Comparison of ENCODE assay signal across 1 cellular context in the genomic region with DNA sequence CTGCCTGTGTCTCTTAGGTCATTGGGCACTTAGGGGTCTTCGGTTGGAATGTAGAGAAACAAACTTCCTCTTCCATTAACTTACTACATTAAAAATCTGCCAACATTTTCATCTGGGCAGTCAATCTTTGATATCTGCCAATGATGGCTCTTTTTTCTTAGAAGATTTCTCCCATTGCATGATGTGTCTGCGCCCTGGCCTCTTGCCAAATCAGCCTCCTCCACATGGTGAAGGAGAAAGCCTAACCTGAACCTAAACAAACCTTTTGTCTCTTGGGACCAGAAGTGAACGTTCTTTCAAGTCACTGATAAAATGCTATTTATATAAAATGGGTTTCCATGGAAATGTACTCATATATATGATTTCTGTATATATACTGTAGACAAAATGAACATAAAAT.
TF ChIP-seq lines count a peak whose summit lies in the region.

No MANE protein-coding gene starts in this region.

TF ChIP-seq in HepG2, 621 proteins besides CTCF, POLR2A, EP300 and RAD21 (continued from another document):
- TF ChIP-seq, protein P1, sequence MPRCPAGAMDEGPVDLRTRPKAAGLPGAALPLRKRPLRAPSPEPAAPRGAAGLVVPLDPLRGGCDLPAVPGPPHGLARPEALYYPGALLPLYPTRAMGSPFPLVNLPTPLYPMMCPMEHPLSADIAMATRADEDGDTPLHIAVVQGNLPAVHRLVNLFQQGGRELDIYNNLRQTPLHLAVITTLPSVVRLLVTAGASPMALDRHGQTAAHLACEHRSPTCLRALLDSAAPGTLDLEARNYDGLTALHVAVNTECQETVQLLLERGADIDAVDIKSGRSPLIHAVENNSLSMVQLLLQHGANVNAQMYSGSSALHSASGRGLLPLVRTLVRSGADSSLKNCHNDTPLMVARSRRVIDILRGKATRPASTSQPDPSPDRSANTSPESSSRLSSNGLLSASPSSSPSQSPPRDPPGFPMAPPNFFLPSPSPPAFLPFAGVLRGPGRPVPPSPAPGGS (CRISPR knock-in tag; IDR thresholded peaks at IDR 0.05): no peak
- TF ChIP-seq PTBP1 (IDR thresholded peaks at IDR 0.05; ENCODE audit: low read depth, low read length, poor library complexity, severe bottlenecking): no peak
- no peak for TF ChIP-seq ZNF317 (CRISPR knock-in tag; IDR thresholded peaks at IDR 0.05)
- TF ChIP-seq HHEX (CRISPR knock-in tag; IDR thresholded peaks at IDR 0.05): no peak
- TF ChIP-seq, protein P2, sequence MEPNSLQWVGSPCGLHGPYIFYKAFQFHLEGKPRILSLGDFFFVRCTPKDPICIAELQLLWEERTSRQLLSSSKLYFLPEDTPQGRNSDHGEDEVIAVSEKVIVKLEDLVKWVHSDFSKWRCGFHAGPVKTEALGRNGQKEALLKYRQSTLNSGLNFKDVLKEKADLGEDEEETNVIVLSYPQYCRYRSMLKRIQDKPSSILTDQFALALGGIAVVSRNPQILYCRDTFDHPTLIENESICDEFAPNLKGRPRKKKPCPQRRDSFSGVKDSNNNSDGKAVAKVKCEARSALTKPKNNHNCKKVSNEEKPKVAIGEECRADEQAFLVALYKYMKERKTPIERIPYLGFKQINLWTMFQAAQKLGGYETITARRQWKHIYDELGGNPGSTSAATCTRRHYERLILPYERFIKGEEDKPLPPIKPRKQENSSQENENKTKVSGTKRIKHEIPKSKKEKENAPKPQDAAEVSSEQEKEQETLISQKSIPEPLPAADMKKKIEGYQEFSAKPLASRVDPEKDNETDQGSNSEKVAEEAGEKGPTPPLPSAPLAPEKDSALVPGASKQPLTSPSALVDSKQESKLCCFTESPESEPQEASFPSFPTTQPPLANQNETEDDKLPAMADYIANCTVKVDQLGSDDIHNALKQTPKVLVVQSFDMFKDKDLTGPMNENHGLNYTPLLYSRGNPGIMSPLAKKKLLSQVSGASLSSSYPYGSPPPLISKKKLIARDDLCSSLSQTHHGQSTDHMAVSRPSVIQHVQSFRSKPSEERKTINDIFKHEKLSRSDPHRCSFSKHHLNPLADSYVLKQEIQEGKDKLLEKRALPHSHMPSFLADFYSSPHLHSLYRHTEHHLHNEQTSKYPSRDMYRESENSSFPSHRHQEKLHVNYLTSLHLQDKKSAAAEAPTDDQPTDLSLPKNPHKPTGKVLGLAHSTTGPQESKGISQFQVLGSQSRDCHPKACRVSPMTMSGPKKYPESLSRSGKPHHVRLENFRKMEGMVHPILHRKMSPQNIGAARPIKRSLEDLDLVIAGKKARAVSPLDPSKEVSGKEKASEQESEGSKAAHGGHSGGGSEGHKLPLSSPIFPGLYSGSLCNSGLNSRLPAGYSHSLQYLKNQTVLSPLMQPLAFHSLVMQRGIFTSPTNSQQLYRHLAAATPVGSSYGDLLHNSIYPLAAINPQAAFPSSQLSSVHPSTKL (CRISPR knock-in tag; IDR thresholded peaks at IDR 0.05): no peak
- no peak for TF ChIP-seq SOX5 (CRISPR knock-in tag; IDR thresholded peaks at IDR 0.05; ENCODE audit: borderline replicate concordance)
- TF ChIP-seq, protein P3, sequence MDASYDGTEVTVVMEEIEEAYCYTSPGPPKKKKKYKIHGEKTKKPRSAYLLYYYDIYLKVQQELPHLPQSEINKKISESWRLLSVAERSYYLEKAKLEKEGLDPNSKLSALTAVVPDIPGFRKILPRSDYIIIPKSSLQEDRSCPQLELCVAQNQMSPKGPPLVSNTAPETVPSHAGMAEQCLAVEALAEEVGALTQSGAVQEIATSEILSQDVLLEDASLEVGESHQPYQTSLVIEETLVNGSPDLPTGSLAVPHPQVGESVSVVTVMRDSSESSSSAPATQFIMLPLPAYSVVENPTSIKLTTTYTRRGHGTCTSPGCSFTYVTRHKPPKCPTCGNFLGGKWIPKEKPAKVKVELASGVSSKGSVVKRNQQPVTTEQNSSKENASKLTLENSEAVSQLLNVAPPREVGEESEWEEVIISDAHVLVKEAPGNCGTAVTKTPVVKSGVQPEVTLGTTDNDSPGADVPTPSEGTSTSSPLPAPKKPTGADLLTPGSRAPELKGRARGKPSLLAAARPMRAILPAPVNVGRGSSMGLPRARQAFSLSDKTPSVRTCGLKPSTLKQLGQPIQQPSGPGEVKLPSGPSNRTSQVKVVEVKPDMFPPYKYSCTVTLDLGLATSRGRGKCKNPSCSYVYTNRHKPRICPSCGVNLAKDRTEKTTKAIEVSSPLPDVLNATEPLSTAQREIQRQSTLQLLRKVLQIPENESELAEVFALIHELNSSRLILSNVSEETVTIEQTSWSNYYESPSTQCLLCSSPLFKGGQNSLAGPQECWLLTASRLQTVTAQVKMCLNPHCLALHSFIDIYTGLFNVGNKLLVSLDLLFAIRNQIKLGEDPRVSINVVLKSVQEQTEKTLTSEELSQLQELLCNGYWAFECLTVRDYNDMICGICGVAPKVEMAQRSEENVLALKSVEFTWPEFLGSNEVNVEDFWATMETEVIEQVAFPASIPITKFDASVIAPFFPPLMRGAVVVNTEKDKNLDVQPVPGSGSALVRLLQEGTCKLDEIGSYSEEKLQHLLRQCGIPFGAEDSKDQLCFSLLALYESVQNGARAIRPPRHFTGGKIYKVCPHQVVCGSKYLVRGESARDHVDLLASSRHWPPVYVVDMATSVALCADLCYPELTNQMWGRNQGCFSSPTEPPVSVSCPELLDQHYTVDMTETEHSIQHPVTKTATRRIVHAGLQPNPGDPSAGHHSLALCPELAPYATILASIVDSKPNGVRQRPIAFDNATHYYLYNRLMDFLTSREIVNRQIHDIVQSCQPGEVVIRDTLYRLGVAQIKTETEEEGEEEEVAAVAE (CRISPR knock-in tag; IDR thresholded peaks at IDR 0.05; ENCODE audit: borderline replicate concordance): no peak
- TF ChIP-seq SMAD1 (CRISPR knock-in tag; IDR thresholded peaks at IDR 0.05; ENCODE audit: borderline replicate concordance, low read depth): no peak
- TF ChIP-seq ZNF230 (CRISPR knock-in tag; IDR thresholded peaks at IDR 0.05): no peak
- TF ChIP-seq, protein P4, sequence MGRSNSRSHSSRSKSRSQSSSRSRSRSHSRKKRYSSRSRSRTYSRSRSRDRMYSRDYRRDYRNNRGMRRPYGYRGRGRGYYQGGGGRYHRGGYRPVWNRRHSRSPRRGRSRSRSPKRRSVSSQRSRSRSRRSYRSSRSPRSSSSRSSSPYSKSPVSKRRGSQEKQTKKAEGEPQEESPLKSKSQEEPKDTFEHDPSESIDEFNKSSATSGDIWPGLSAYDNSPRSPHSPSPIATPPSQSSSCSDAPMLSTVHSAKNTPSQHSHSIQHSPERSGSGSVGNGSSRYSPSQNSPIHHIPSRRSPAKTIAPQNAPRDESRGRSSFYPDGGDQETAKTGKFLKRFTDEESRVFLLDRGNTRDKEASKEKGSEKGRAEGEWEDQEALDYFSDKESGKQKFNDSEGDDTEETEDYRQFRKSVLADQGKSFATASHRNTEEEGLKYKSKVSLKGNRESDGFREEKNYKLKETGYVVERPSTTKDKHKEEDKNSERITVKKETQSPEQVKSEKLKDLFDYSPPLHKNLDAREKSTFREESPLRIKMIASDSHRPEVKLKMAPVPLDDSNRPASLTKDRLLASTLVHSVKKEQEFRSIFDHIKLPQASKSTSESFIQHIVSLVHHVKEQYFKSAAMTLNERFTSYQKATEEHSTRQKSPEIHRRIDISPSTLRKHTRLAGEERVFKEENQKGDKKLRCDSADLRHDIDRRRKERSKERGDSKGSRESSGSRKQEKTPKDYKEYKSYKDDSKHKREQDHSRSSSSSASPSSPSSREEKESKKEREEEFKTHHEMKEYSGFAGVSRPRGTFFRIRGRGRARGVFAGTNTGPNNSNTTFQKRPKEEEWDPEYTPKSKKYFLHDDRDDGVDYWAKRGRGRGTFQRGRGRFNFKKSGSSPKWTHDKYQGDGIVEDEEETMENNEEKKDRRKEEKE (IDR thresholded peaks at IDR 0.05): no peak
- TF ChIP-seq, protein P5, sequence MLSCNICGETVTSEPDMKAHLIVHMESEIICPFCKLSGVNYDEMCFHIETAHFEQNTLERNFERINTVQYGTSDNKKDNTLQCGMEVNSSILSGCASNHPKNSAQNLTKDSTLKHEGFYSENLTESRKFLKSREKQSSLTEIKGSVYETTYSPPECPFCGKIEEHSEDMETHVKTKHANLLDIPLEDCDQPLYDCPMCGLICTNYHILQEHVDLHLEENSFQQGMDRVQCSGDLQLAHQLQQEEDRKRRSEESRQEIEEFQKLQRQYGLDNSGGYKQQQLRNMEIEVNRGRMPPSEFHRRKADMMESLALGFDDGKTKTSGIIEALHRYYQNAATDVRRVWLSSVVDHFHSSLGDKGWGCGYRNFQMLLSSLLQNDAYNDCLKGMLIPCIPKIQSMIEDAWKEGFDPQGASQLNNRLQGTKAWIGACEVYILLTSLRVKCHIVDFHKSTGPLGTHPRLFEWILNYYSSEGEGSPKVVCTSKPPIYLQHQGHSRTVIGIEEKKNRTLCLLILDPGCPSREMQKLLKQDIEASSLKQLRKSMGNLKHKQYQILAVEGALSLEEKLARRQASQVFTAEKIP (CRISPR knock-in tag; IDR thresholded peaks at IDR 0.05; ENCODE audit: borderline replicate concordance): no peak
- no peak for TF ChIP-seq REXO4 (CRISPR knock-in tag; IDR thresholded peaks at IDR 0.05; ENCODE audit: borderline replicate concordance)
- no peak for TF ChIP-seq ZSCAN20 (CRISPR knock-in tag; IDR thresholded peaks at IDR 0.05; ENCODE audit: borderline replicate concordance)
